In genomic region chr7:48200946-48201589, GRCh38 we compare ENCODE assay signal across 2 cellular contexts. TPM values are rescaled to one million over a fixed set of nuclear protein-coding genes. Genes with fewer than 3 reads are reported as not detected.
"Had no signal": no experiment of that assay in that cellular context is flagged by ENCODE, and none has a peak within 500 bp of the region (broad histone marks: within the 10 kb centered on the region; RNA-seq: fewer than 3 reads in every experiment).

No MANE protein-coding gene starts in this region.

RNA-seq across cellular contexts. Expression of gene ABCA13, which starts 29.8 kb away (rescaled TPM):
- total RNA-seq: right cardiac atrium had no signal
- polyA plus RNA-seq: naive thymus-derived CD4-positive, alpha-beta T cell; right cardiac atrium had no signal
